Comparison of ENCODE assay signal across 8 cellular contexts in the genomic region with DNA sequence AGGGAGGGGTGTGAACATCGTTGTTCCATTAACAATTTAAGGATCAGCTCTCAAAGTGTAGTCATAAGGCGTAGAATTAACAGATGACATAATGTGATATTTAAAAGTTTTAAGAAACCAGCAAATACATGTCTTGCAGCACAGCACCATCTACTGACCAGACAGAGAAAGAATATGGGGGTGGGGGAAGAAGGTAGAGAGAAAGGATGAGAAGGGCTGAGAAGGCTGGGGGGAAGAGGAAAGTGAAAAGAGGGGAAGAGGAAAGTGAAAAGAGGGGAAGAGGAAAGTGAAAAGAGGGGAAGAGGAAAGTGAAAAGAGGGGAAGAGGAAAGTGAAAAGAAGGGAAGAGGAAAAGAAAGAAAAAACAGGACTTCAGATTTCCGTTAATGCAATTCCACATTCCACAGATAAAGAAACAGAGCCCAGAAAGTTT.
A peak's percentile ranks its signal among the peaks of the same experiment; 100 is the strongest.
DNase-seq lines count a peak whose midpoint lies in the region; ATAC-seq and TF ChIP-seq lines count a peak whose summit lies in the region.

No MANE protein-coding gene starts in this region.

- ATAC-seq in HG03175 (IDR thresholded peaks at IDR 0.05; ENCODE audit: unreplicated experiment): peak; percentile 72
- ATAC-seq in body of pancreas: peak; percentile 63
- no peak for ATAC-seq in left colon
- ATAC-seq in HG03039 (IDR thresholded peaks at IDR 0.05; ENCODE audit: unreplicated experiment): no peak

- DNase-seq in Daoy (ENCODE audit: low read depth) (peak; percentile 1), NCI-H510A treated with DMSO at 0.1 percent for 48 hours (lab: John Stamatoyannopoulos, UW) (peak; percentile 85), body of pancreas (peak in 3 of 4 donors; percentile 16 to 39 (median 20)), kidney tubule cell (ENCODE audit: low spot score) (peak; percentile 76), left colon (no peak), NK-92 (lab: John Stamatoyannopoulos, UW; ENCODE audit: unreplicated experiment) (no peak)

- H3K27ac ChIP-seq in body of pancreas: no peak overlapping the region

- intact Hi-C loops in body of pancreas (cut with DNase I): no loop called here
- intact Hi-C loops in left colon (cut with DNase I, micrococcal nuclease): no loop called here

- H3K9me3 ChIP-seq in body of pancreas: no peaks in the 10 kb centered on the region

- H3K27me3 ChIP-seq in body of pancreas: no peaks in the 10 kb centered on the region

- TF ChIP-seq POLR2A in body of pancreas (IDR thresholded peaks at IDR 0.05): no peak

- no peaks in the 10 kb centered on the region for H3K4me1 ChIP-seq in body of pancreas

- TF ChIP-seq CTCF in body of pancreas (IDR thresholded peaks at IDR 0.05): peak in 6 of 7 experiments; percentile 40 to 78 (median 72)

- no peaks in the 10 kb centered on the region for H3K36me3 ChIP-seq in body of pancreas (replicated peaks in 1 of 2; ENCODE audit: insufficient read depth in 1 of 2, low read depth in 2 of 2)

- 7 to 16% methylated on average over 3 of the region's 3 CpGs for WGBS in body of pancreas, 2 donors

- no peak overlapping the region for H3K4me3 ChIP-seq in body of pancreas

Comparison
In these comparisons a context has a peak if more than half of its experiments do, and no peak if none do; other contexts are left out.
1. DNase-seq: peak in Daoy (single experiment), NCI-H510A treated with DMSO at 0.1 percent for 48 hours (single experiment), body of pancreas (3 of 4) and kidney tubule cell (single experiment); none in left colon (0 of 2) and NK-92 (single experiment).
2. ATAC-seq: peak in HG03175 (single experiment) and body of pancreas (single experiment); none in left colon (single experiment) and HG03039 (single experiment).